2 cellular contexts compared by ENCODE assay signal in genomic region chr7:76439120-76439888, GRCh38. TPM values are rescaled to one million over a fixed set of nuclear protein-coding genes. Genes with fewer than 3 reads are reported as not detected.
"Had no signal": no experiment of that assay in that cellular context is flagged by ENCODE, and none has a peak within 500 bp of the region (broad histone marks: within the 10 kb centered on the region; RNA-seq: fewer than 3 reads in every experiment).

No MANE protein-coding gene starts in this region.

RNA-seq across cellular contexts. Expression of gene ZP3, which starts 14.6 kb away (rescaled TPM):
- total RNA-seq: left ventricle myocardium superior, lower lobe of right lung had no signal
